16 cellular contexts compared by ENCODE assay signal in genomic region chr6:14639983-14640599, GRCh38.
DNase-seq lines count a peak whose midpoint lies in the region; ATAC-seq and TF ChIP-seq lines count a peak whose summit lies in the region.
"Had no signal": no experiment of that assay in that cellular context is flagged by ENCODE, and none has a peak within 500 bp of the region (broad histone marks: within the 10 kb centered on the region; RNA-seq: fewer than 3 reads in every experiment).

No MANE protein-coding gene starts in this region.

- peaks cover 17% of the 10 kb centered on the region for H3K27me3 Mint-ChIP-seq in GM23338 (ENCODE audit: insufficient read depth, low read depth, poor library complexity)
- H3K27me3 Mint-ChIP-seq: activated CD8-positive, alpha-beta T cell treated with anti-CD3 and anti-CD28 coated beads for 36 hours had no signal

- peak; percentile 32; the same call in 1 of the 2 replicates for TF ChIP-seq POLR2A in Raji (IDR thresholded peaks at IDR 0.05; ENCODE audit: insufficient read depth, low read depth, low read length)
- TF ChIP-seq POLR2A in ovary (IDR thresholded peaks at IDR 0.05): no peak

- no peak overlapping the region for H3K4me3 ChIP-seq in A673 (ENCODE audit: low read depth, low read length, poor library complexity, severe bottlenecking)
- peak overlapping the region; percentile 17; the same call in 1 of the 2 replicates for H3K4me3 ChIP-seq in GM23338
- no peak overlapping the region for H3K4me3 ChIP-seq in ovary
- H3K4me3 ChIP-seq: lung had no signal

- TF ChIP-seq CTCF in A673 (conservative IDR thresholded peaks at IDR 0.05; ENCODE audit: low read depth, low read length): no peak
- no peak for TF ChIP-seq CTCF in GM23338 (conservative IDR thresholded peaks at IDR 0.05; ENCODE audit: low read depth in 2 of 2)
- TF ChIP-seq CTCF in ovary (IDR thresholded peaks at IDR 0.05): no peak

- BruUV-seq in A673 (replicated peaks; lab: Mats Ljungman, UMichigan): no TSS peak

- H3K4me2 ChIP-seq in GM23338: peak overlapping the region; percentile 67; the same call in 1 of the 2 replicates

- peak overlapping the region; percentile 24 for H3K4me3 Mint-ChIP-seq in GM23338
- H3K4me3 Mint-ChIP-seq: activated CD8-positive, alpha-beta T cell treated with anti-CD3 and anti-CD28 coated beads for 36 hours; natural killer cell had no signal

- no peaks in the 10 kb centered on the region for H3K36me3 Mint-ChIP-seq in GM23338 (ENCODE audit: low read depth)
- H3K36me3 Mint-ChIP-seq: natural killer cell had no signal

- H3K79me2 ChIP-seq in GM23338 (replicated peaks; ENCODE audit: insufficient read depth): no peaks in the 10 kb centered on the region

- 93 to 94% (median 94%) methylated on average over 12 of the region's 12 CpGs for WGBS in ovary, 3 donors

- peaks cover 10% of the 10 kb centered on the region; the same call in 1 of the 2 replicates for H3F3A ChIP-seq in GM23338 (replicated peaks; ENCODE audit: low read depth)

- intact Hi-C loops in A673 (cut with micrococcal nuclease; ENCODE audit: unreplicated experiment) (no loop called here), ovary (cut with DNase I) (no loop called here)

- H3K9me2 ChIP-seq in GM23338 (ENCODE audit: insufficient read depth): 0 out of 2 replicates have a peak, but pooled peaks cover under 1% of the 10 kb centered on the region

- no peak overlapping the region for H2AFZ ChIP-seq in GM23338

- DNase-seq in A673 (ENCODE audit: low spot score) (no peak), GM23338 (ENCODE audit: low spot score) (peak; percentile 71), iPS-NIHi7 (ENCODE audit: extremely low spot score) (peak; percentile 52), DMS 273 treated with DMSO at 0.1 percent for 48 hours (lab: John Stamatoyannopoulos, UW) (no peak), ovary (no peak)
- no peak for DNase-seq in central memory CD4-positive, alpha-beta T cell
- DNase-seq: activated CD8-positive, alpha-beta T cell treated with anti-CD3 and anti-CD28 coated beads for 36 hours; activated effector memory CD4-positive, alpha-beta T cell treated with Interleukin-2 at 50 U/mL for 16 hours; amniotic stem cell; Caco-2; natural killer cell; NCI-H2029; stimulated activated CD4-positive, alpha-beta T cell treated with anti-CD3 and anti-CD28 coated beads, Interleukin-2, amount 100 ng/mL, for 24 hours had no signal

- H3K36me3 ChIP-seq in A673 (ENCODE audit: insufficient read depth, low read length, poor library complexity, severe bottlenecking) (no peaks in the 10 kb centered on the region), GM23338 (ENCODE audit: insufficient read depth) (no peaks in the 10 kb centered on the region), ovary (no peaks in the 10 kb centered on the region)

- H3K4me1 ChIP-seq in A673 (ENCODE audit: insufficient read depth, low read length, poor library complexity, severe bottlenecking) (peaks cover 42% of the 10 kb centered on the region), GM23338 (ENCODE audit: insufficient read depth) (peaks cover 54% of the 10 kb centered on the region), ovary (ENCODE audit: insufficient read depth) (peaks cover 3% of the 10 kb centered on the region)
- H3K4me1 ChIP-seq: Caco-2 had no signal

- H3K4me1 Mint-ChIP-seq in GM23338: peaks cover 54% of the 10 kb centered on the region

- peak overlapping the region; percentile 82 for H3K27ac Mint-ChIP-seq in GM23338
- H3K27ac Mint-ChIP-seq: activated CD8-positive, alpha-beta T cell treated with anti-CD3 and anti-CD28 coated beads for 36 hours had no signal

- no peaks in the 10 kb centered on the region for H4K20me1 ChIP-seq in GM23338 (replicated peaks; ENCODE audit: insufficient read depth)

- POLR2A ChIA-PET in A673 (lab: Charles Lee; ENCODE audit: low non-redundant PET): no interaction called here

- H3K9me3 Mint-ChIP-seq in GM23338: no peaks in the 10 kb centered on the region
- H3K9me3 Mint-ChIP-seq: activated CD8-positive, alpha-beta T cell treated with anti-CD3 and anti-CD28 coated beads for 36 hours; natural killer cell had no signal

- H3K9me3 ChIP-seq in A673 (ENCODE audit: low read depth, low read length, poor library complexity, severe bottlenecking) (no peaks in the 10 kb centered on the region), ovary (no peaks in the 10 kb centered on the region)
- H3K9me3 ChIP-seq: Caco-2 had no signal

- no peaks in the 10 kb centered on the region for H3K27me3 ChIP-seq in A673 (replicated peaks; ENCODE audit: insufficient read depth, low read depth, low read length, poor library complexity)
- no peaks in the 10 kb centered on the region for H3K27me3 ChIP-seq in GM23338 (ENCODE audit: insufficient read depth)
- no peaks in the 10 kb centered on the region for H3K27me3 ChIP-seq in ovary

- TF ChIP-seq EP300 in ovary (IDR thresholded peaks at IDR 0.05): no peak

- CTCF ChIA-PET in A673 (lab: Charles Lee): no interaction called here

- H3K27ac ChIP-seq in A673 (ENCODE audit: low read depth, low read length, poor library complexity, severe bottlenecking): peak overlapping the region; percentile 28
- peak overlapping the region; percentile 91 for H3K27ac ChIP-seq in GM23338 (ENCODE audit: low read depth)
- no peak overlapping the region for H3K27ac ChIP-seq in ovary

- ATAC-seq in GM23338 (peak; percentile 76), GM19324 (IDR thresholded peaks at IDR 0.05; ENCODE audit: low FRiP score, unreplicated experiment) (no peak)
- ATAC-seq: activated CD8-positive, alpha-beta T cell treated with anti-CD3 and anti-CD28 coated beads for 36 hours; natural killer cell had no signal

TF ChIP-seq in GM23338, 12 proteins besides CTCF, POLR2A, EP300 and RAD21 (continues in another document):
- TF ChIP-seq ZNF331 (CRISPR knock-in tag; IDR thresholded peaks at IDR 0.05; ENCODE audit: low read depth) (no peak), ZNF114 (CRISPR knock-in tag; IDR thresholded peaks at IDR 0.05) (no peak), NANOG (IDR thresholded peaks at IDR 0.05; ENCODE audit: borderline replicate concordance) (no peak), ETS1 (IDR thresholded peaks at IDR 0.05) (no peak), REST (IDR thresholded peaks at IDR 0.05; ENCODE audit: unreplicated experiment) (no peak), JUNB (IDR thresholded peaks at IDR 0.05; ENCODE audit: unreplicated experiment) (no peak)

Comparison
In these comparisons a context has a peak if more than half of its experiments do, and no peak if none do; other contexts are left out.
1. DNase-seq: peak in GM23338 (single experiment) and iPS-NIHi7 (single experiment); none in A673 (single experiment), central memory CD4-positive, alpha-beta T cell (single experiment), DMS 273 treated with DMSO at 0.1 percent for 48 hours (single experiment) and ovary (0 of 5).
2. H3K27ac ChIP-seq: peak in A673 (single experiment) and GM23338 (single experiment); none in ovary (0 of 2).